ENCODE assay signal across 15 cellular contexts in the genomic region with DNA sequence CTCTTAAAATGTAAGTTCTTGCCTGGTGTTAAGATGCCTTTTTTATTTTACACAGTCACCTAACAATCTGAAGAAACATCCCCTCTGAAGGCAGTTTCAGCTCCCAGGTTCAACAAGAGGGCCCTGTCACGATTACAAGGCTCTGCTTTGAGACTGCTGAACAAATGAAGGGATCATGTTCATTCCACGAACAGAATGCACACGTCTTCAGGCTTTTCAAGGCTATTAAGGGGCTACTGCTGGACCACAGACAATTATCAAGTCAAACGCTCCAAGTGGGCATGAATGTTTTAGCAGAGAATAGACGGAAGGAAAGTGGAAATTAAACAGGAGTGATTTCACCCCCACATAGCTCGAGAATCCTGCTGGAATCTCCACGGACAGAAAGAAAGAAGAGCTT.
DNase-seq lines count a peak whose midpoint lies in the region; ATAC-seq and TF ChIP-seq lines count a peak whose summit lies in the region.
"Had no signal": no experiment of that assay in that cellular context is flagged by ENCODE, and none has a peak within 500 bp of the region (broad histone marks: within the 10 kb centered on the region; RNA-seq: fewer than 3 reads in every experiment).

No MANE protein-coding gene starts in this region.

- H3K4me1 ChIP-seq in RWPE2 (ENCODE audit: insufficient read depth, poor library complexity, severe bottlenecking) = peaks cover 18% of the 10 kb centered on the region
- H3K4me1 ChIP-seq in neuron (ENCODE audit: insufficient read depth, low read length) = no peaks in the 10 kb centered on the region
- peaks cover 21 to 43% of the 10 kb centered on the region in 2 donors for H3K4me1 ChIP-seq in thoracic aorta (ENCODE audit: control insufficient read depth in 1 of 2, low read depth in 2 of 2)

- H3K36me3 ChIP-seq in RWPE2 (ENCODE audit: low read depth) (no peaks in the 10 kb centered on the region), neuron (ENCODE audit: insufficient read depth, low read length) (no peaks in the 10 kb centered on the region), thoracic aorta (no peaks in the 10 kb centered on the region)

- no peak for DNase-seq in RWPE2 (ENCODE audit: low spot score)
- peak; percentile 32 for DNase-seq in dermis blood vessel endothelial cell
- DNase-seq in thoracic aorta (ENCODE audit: low spot score) = no peak
- no peak for DNase-seq in NCI-H187 (lab: John Stamatoyannopoulos, UW)
- DNase-seq in NCI-H526 treated with DMSO at 0.1 percent for 48 hours (lab: John Stamatoyannopoulos, UW) = no peak
- DNase-seq in GM10266 (ENCODE audit: extremely low spot score) = no peak
- DNase-seq: activated B cell treated with CpG ODN at 0.5 μM for 24 hours, activated gamma-delta T cell, MV-4-11, NCI-H2107, T-helper 2 cell had no signal

- ATAC-seq in RWPE2 (ENCODE audit: low read depth) (no peak), thoracic aorta (ENCODE audit: insufficient number of reproducible peaks, low FRiP score, low read depth) (no peak), HG03039 (IDR thresholded peaks at IDR 0.05; ENCODE audit: unreplicated experiment) (no peak)
- ATAC-seq: stimulated activated memory B cell treated with anti-CD40 and anti-IgM and Interleukin-4, amounts not matched to agents 10 μg/mL and 1 μg/mL and 100 μg/mL, for 72 hours had no signal

- peak overlapping the region; percentile 83 for H3K27ac ChIP-seq in RWPE2 (ENCODE audit: poor library complexity, severe bottlenecking)
- H3K27ac ChIP-seq in thoracic aorta = peak overlapping the region; percentile 95 to 98

- H3K9me3 ChIP-seq in RWPE2 (ENCODE audit: severe bottlenecking) (no peaks in the 10 kb centered on the region), neuron (ENCODE audit: low read length) (no peaks in the 10 kb centered on the region), thoracic aorta (no peaks in the 10 kb centered on the region)

- H3K27me3 ChIP-seq in RWPE2 (ENCODE audit: insufficient read depth, poor library complexity, severe bottlenecking) (no peaks in the 10 kb centered on the region), neuron (ENCODE audit: insufficient read depth, low read length) (no peaks in the 10 kb centered on the region), thoracic aorta (replicated peaks; ENCODE audit: insufficient read depth) (no peaks in the 10 kb centered on the region)

- no peak overlapping the region for H3K4me3 ChIP-seq in RWPE2 (ENCODE audit: severe bottlenecking)
- H3K4me3 ChIP-seq in neuron (ENCODE audit: low read length) = no peak overlapping the region
- H3K4me3 ChIP-seq in thoracic aorta = no peak overlapping the region
- H3K4me3 ChIP-seq: skin epidermis had no signal

- H2AFZ ChIP-seq in neuron (ENCODE audit: low read depth, low read length) = peak overlapping the region; percentile 9

- TF ChIP-seq CTCF in RWPE2 (IDR thresholded peaks at IDR 0.05; ENCODE audit: poor library complexity, severe bottlenecking) (no peak), thoracic aorta (IDR thresholded peaks at IDR 0.05) (no peak), GM10266 (IDR thresholded peaks at IDR 0.05; ENCODE audit: control insufficient read depth, insufficient read depth, low read depth, missing control alignments) (no peak)
